ENCODE assay signal across 8 cellular contexts in the genomic region with DNA sequence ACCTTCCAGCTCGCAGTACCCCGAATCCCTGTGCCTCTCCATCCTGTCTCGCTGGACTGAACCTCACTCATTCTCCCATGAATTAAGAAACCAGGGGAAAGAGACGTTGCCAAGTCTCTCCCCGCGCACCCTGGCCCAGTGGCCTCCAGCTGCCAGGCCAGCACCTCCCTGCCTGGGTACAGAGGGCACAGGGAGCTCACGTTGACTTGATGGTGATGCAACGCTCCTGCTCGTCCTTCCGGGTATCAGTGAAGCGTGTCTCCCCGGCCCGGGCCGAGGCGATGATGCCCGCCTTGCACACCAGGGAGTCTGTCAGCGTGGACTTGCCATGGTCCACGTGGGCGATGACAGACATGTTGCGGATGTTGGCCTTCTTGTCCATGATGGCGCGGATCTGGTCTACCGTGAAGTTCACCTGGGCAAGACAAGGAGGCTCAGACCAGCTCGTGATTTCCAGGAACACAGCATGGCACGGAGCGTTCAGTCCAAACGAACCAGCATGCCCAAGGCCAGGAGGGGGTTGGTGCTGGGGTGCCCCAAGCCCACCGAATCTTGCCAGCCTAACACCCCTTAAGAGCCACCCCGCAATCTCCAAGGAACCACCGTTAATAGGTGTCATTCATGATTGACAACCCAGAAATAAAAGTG. TPM values are rescaled to one million over a fixed set of nuclear protein-coding genes. Genes with fewer than 3 reads are reported as not detected.
DNase-seq lines count a peak whose midpoint lies in the region; ATAC-seq and TF ChIP-seq lines count a peak whose summit lies in the region.

No MANE protein-coding gene starts in this region.

- H3K9me3 Mint-ChIP-seq in activated T-helper 1 cell treated with anti-CD3 and anti-CD28 coated beads, Interleukin-12 subunit alpha, Interleukin-12 subunit beta, Interleukin-2, Interleukin-4 antibody, amounts not matched to agents 30 ng/mL and 10 ng/mL and 1 ng/mL, durations not matched to agents 14 hours and 24 hours and 36 hours, result no peaks in the 10 kb centered on the region

- H3K4me3 ChIP-seq in BLaER1, result peak overlapping the region; percentile 97
- H3K4me3 ChIP-seq in HFF-Myc (replicated peaks; ENCODE audit: low read depth, low read length), result peak overlapping the region; percentile 100
- peak overlapping the region; percentile 79 to 99 (median 80) for H3K4me3 ChIP-seq in gastrocnemius medialis

- H3K27me3 ChIP-seq in BLaER1, result no peaks in the 10 kb centered on the region
- H3K27me3 ChIP-seq in gastrocnemius medialis, result no peaks in the 10 kb centered on the region

- TF ChIP-seq POLR2A in gastrocnemius medialis (IDR thresholded peaks at IDR 0.05), result no peak
- TF ChIP-seq POLR2A in GM18505 (IDR thresholded peaks at IDR 0.05; ENCODE audit: borderline replicate concordance, extremely low read depth, insufficient read depth, insufficient read length), result no peak

- in situ Hi-C loops in gastrocnemius medialis (cut with MboI; ENCODE audit: low sequenced_read_pairs in 4 of 4), result loop anchor here in 1 of 4 donors (10.0 kb wide), 1 partner anchor 81 kb away; a partner anchor contains a TSS
- in situ Hi-C loops in KBM-7 (cut with MboI; ENCODE audit: low pct_unique_long_range_greater_than_20kb, low sequenced_read_pairs), result no loop called here

- peaks cover 2% of the 10 kb centered on the region for H3K27me3 Mint-ChIP-seq in activated T-helper 1 cell treated with anti-CD3 and anti-CD28 coated beads, Interleukin-12 subunit alpha, Interleukin-12 subunit beta, Interleukin-2, Interleukin-4 antibody, amounts not matched to agents 30 ng/mL and 10 ng/mL and 1 ng/mL, durations not matched to agents 14 hours and 24 hours and 36 hours (ENCODE audit: insufficient read depth)

- H3K9me3 ChIP-seq in BLaER1 (no peaks in the 10 kb centered on the region), gastrocnemius medialis (no peaks in the 10 kb centered on the region)

- peaks cover 77% of the 10 kb centered on the region for H3K4me1 ChIP-seq in BLaER1
- H3K4me1 ChIP-seq in gastrocnemius medialis, result peaks cover 39 to 44% of the 10 kb centered on the region in 2 donors

- DNase-seq in HFF-Myc (ENCODE audit: extremely low read depth, low read depth) (no peak), left cardiac atrium (no peak), gastrocnemius medialis (peak in 1 of 2 donors; percentile 79), KBM-7 (no peak)
- DNase-seq in activated T-helper 1 cell treated with anti-CD3 and anti-CD28 coated beads, Interleukin-12 subunit alpha, Interleukin-12 subunit beta, Interleukin-2, Interleukin-4 antibody, amounts not matched to agents 30 ng/mL and 10 ng/mL and 1 ng/mL, durations not matched to agents 14 hours and 24 hours and 36 hours (ENCODE audit: low spot score), result no peak

- H3K4me2 ChIP-seq in BLaER1, result peak overlapping the region; percentile 99

- peak; percentile 2 to 29 for ATAC-seq in left cardiac atrium
- peak; percentile 5 to 8 for ATAC-seq in gastrocnemius medialis
- ATAC-seq in GM18505 (IDR thresholded peaks at IDR 0.05; ENCODE audit: unreplicated experiment), result no peak
- no peak for ATAC-seq in GM19035 (IDR thresholded peaks at IDR 0.05; ENCODE audit: unreplicated experiment)

- H3K4me3 Mint-ChIP-seq in activated T-helper 1 cell treated with anti-CD3 and anti-CD28 coated beads, Interleukin-12 subunit alpha, Interleukin-12 subunit beta, Interleukin-2, Interleukin-4 antibody, amounts not matched to agents 30 ng/mL and 10 ng/mL and 1 ng/mL, durations not matched to agents 14 hours and 24 hours and 36 hours, result peak overlapping the region; percentile 93

- peak overlapping the region; percentile 100 for H3K9ac ChIP-seq in BLaER1

- H3K4me1 Mint-ChIP-seq in activated T-helper 1 cell treated with anti-CD3 and anti-CD28 coated beads, Interleukin-12 subunit alpha, Interleukin-12 subunit beta, Interleukin-2, Interleukin-4 antibody, amounts not matched to agents 30 ng/mL and 10 ng/mL and 1 ng/mL, durations not matched to agents 14 hours and 24 hours and 36 hours (ENCODE audit: low read depth), result peaks cover 43% of the 10 kb centered on the region

- H3K27ac Mint-ChIP-seq in activated T-helper 1 cell treated with anti-CD3 and anti-CD28 coated beads, Interleukin-12 subunit alpha, Interleukin-12 subunit beta, Interleukin-2, Interleukin-4 antibody, amounts not matched to agents 30 ng/mL and 10 ng/mL and 1 ng/mL, durations not matched to agents 14 hours and 24 hours and 36 hours, result peak overlapping the region; percentile 85

- intact Hi-C loops in activated T-helper 1 cell treated with anti-CD3 and anti-CD28 coated beads, Interleukin-12 subunit alpha, Interleukin-12 subunit beta, Interleukin-2, Interleukin-4 antibody, amounts not matched to agents 30 ng/mL and 10 ng/mL and 1 ng/mL, durations not matched to agents 14 hours and 24 hours and 36 hours (cut with micrococcal nuclease), result loop anchor here (1.0 kb wide), 1 partner anchor 13 kb away; a partner anchor contains a TSS
- intact Hi-C loops in left cardiac atrium (cut with DNase I), result loop anchor here in 1 of 2 donors (2.0 to 10.0 kb wide), 2 partner anchors 13 to 201 kb away; a partner anchor contains a TSS
- intact Hi-C loops in gastrocnemius medialis (cut with DNase I; ENCODE audit: low total_unique reads), result loop anchor here (2.0 to 10.0 kb wide), 6 partner anchors 29 to 361 kb away; a partner anchor contains a TSS

- H3K36me3 Mint-ChIP-seq in activated T-helper 1 cell treated with anti-CD3 and anti-CD28 coated beads, Interleukin-12 subunit alpha, Interleukin-12 subunit beta, Interleukin-2, Interleukin-4 antibody, amounts not matched to agents 30 ng/mL and 10 ng/mL and 1 ng/mL, durations not matched to agents 14 hours and 24 hours and 36 hours (ENCODE audit: low read depth), result peaks cover 39% of the 10 kb centered on the region

- H4K20me1 ChIP-seq in BLaER1, result peaks cover 62% of the 10 kb centered on the region

- H3K36me3 ChIP-seq in BLaER1, result peaks cover 57% of the 10 kb centered on the region
- H3K36me3 ChIP-seq in gastrocnemius medialis, result peaks cover 0 to 53% of the 10 kb centered on the region in 2 donors

- TF ChIP-seq CTCF in HFF-Myc (IDR thresholded peaks at IDR 0.05; ENCODE audit: low read depth, low read length, missing control alignments) (no peak), gastrocnemius medialis (IDR thresholded peaks at IDR 0.05 in 4 of 5, conservative IDR thresholded peaks at IDR 0.05 in 1 of 5) (no peak)

- H3K27ac ChIP-seq in BLaER1 (peak overlapping the region; percentile 98), gastrocnemius medialis (peak overlapping the region; percentile 89 to 100 (median 92))

RNA-seq across cellular contexts. Expression of a gene that starts 1.2 kb away (rescaled TPM):
- 2,359 TPM in 2 replicates for total RNA-seq in activated T-helper 1 cell treated with anti-CD3 and anti-CD28 coated beads, Interleukin-12 subunit alpha, Interleukin-12 subunit beta, Interleukin-2, Interleukin-4 antibody, amounts not matched to agents 30 ng/mL and 10 ng/mL and 1 ng/mL, durations not matched to agents 14 hours and 24 hours and 36 hours
- total RNA-seq in left cardiac atrium (1,000 to 10,000 TPM; 1,815 to 2,062 TPM), gastrocnemius medialis (1,000 to 10,000 TPM; 1,701 to 2,714 (median 2,440) TPM)

RNA-seq across cellular contexts. Expression of a gene that starts 13.2 kb away (rescaled TPM):
- total RNA-seq in activated T-helper 1 cell treated with anti-CD3 and anti-CD28 coated beads, Interleukin-12 subunit alpha, Interleukin-12 subunit beta, Interleukin-2, Interleukin-4 antibody, amounts not matched to agents 30 ng/mL and 10 ng/mL and 1 ng/mL, durations not matched to agents 14 hours and 24 hours and 36 hours, result 47.2 and 47.3 TPM in 2 replicates
- total RNA-seq in left cardiac atrium (10 to 100 TPM; 52.4 to 95.1 TPM), gastrocnemius medialis (100 to 1,000 TPM in 3 of 4 donors, 10 to 100 TPM in 1; 61.3 to 135 (median 115) TPM)

RNA-seq across cellular contexts. Expression of a gene that starts 23.5 kb away (rescaled TPM):
- 37.6 and 41.0 TPM in 2 replicates for total RNA-seq in activated T-helper 1 cell treated with anti-CD3 and anti-CD28 coated beads, Interleukin-12 subunit alpha, Interleukin-12 subunit beta, Interleukin-2, Interleukin-4 antibody, amounts not matched to agents 30 ng/mL and 10 ng/mL and 1 ng/mL, durations not matched to agents 14 hours and 24 hours and 36 hours
- total RNA-seq in left cardiac atrium, result 10 to 100 TPM; 13.8 to 14.0 TPM
- 10 to 100 TPM; 15.5 to 20.0 (median 17.5) TPM for total RNA-seq in gastrocnemius medialis

RNA-seq across cellular contexts. Expression of a gene that starts 51.2 kb away (rescaled TPM):
- total RNA-seq in activated T-helper 1 cell treated with anti-CD3 and anti-CD28 coated beads, Interleukin-12 subunit alpha, Interleukin-12 subunit beta, Interleukin-2, Interleukin-4 antibody, amounts not matched to agents 30 ng/mL and 10 ng/mL and 1 ng/mL, durations not matched to agents 14 hours and 24 hours and 36 hours, result not detected in 2 replicates
- total RNA-seq in left cardiac atrium (1,000 to 10,000 TPM; 1,098 to 1,409 TPM), gastrocnemius medialis (100 to 1,000 TPM in 2 of 4 donors, 10 to 100 TPM in 2; 46.3 to 168 (median 106) TPM)

Comparison
In these comparisons a context has a peak if more than half of its experiments do, and no peak if none do; other contexts are left out.
1. ATAC-seq: peak in left cardiac atrium (2 of 2) and gastrocnemius medialis (2 of 2); none in GM18505 (single experiment) and GM19035 (single experiment).
2. Peak in every context shown above with its lines, with median percentiles within 50 percentile points of each other: H3K4me3 ChIP-seq.